1 cellular context compared by ENCODE assay signal in genomic region chr6:136792066-136792944, GRCh38.
A peak's percentile ranks its signal among the peaks of the same experiment; 100 is the strongest.
TF ChIP-seq lines count a peak whose summit lies in the region.

A gene with protein sequence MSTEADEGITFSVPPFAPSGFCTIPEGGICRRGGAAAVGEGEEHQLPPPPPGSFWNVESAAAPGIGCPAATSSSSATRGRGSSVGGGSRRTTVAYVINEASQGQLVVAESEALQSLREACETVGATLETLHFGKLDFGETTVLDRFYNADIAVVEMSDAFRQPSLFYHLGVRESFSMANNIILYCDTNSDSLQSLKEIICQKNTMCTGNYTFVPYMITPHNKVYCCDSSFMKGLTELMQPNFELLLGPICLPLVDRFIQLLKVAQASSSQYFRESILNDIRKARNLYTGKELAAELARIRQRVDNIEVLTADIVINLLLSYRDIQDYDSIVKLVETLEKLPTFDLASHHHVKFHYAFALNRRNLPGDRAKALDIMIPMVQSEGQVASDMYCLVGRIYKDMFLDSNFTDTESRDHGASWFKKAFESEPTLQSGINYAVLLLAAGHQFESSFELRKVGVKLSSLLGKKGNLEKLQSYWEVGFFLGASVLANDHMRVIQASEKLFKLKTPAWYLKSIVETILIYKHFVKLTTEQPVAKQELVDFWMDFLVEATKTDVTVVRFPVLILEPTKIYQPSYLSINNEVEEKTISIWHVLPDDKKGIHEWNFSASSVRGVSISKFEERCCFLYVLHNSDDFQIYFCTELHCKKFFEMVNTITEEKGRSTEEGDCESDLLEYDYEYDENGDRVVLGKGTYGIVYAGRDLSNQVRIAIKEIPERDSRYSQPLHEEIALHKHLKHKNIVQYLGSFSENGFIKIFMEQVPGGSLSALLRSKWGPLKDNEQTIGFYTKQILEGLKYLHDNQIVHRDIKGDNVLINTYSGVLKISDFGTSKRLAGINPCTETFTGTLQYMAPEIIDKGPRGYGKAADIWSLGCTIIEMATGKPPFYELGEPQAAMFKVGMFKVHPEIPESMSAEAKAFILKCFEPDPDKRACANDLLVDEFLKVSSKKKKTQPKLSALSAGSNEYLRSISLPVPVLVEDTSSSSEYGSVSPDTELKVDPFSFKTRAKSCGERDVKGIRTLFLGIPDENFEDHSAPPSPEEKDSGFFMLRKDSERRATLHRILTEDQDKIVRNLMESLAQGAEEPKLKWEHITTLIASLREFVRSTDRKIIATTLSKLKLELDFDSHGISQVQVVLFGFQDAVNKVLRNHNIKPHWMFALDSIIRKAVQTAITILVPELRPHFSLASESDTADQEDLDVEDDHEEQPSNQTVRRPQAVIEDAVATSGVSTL (N-terminal part only) (minus strand): TSS chr6:136792477. CDS start chr6:136792157, 320 bp downstream.

TF ChIP-seq in HepG2, 621 proteins besides CTCF, POLR2A, EP300 and RAD21 (continued from another document and continues in another):
- TF ChIP-seq, protein P1, sequence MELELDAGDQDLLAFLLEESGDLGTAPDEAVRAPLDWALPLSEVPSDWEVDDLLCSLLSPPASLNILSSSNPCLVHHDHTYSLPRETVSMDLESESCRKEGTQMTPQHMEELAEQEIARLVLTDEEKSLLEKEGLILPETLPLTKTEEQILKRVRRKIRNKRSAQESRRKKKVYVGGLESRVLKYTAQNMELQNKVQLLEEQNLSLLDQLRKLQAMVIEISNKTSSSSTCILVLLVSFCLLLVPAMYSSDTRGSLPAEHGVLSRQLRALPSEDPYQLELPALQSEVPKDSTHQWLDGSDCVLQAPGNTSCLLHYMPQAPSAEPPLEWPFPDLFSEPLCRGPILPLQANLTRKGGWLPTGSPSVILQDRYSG (CRISPR knock-in tag; IDR thresholded peaks at IDR 0.05) = no peak
- no peak for TF ChIP-seq MBNL3 (CRISPR knock-in tag; conservative IDR thresholded peaks at IDR 0.05)
- peak; percentile 73 for TF ChIP-seq MAX (IDR thresholded peaks at IDR 0.05)
- TF ChIP-seq SNAI1 (CRISPR knock-in tag; IDR thresholded peaks at IDR 0.05; ENCODE audit: borderline replicate concordance) = no peak
- TF ChIP-seq, protein P2, sequence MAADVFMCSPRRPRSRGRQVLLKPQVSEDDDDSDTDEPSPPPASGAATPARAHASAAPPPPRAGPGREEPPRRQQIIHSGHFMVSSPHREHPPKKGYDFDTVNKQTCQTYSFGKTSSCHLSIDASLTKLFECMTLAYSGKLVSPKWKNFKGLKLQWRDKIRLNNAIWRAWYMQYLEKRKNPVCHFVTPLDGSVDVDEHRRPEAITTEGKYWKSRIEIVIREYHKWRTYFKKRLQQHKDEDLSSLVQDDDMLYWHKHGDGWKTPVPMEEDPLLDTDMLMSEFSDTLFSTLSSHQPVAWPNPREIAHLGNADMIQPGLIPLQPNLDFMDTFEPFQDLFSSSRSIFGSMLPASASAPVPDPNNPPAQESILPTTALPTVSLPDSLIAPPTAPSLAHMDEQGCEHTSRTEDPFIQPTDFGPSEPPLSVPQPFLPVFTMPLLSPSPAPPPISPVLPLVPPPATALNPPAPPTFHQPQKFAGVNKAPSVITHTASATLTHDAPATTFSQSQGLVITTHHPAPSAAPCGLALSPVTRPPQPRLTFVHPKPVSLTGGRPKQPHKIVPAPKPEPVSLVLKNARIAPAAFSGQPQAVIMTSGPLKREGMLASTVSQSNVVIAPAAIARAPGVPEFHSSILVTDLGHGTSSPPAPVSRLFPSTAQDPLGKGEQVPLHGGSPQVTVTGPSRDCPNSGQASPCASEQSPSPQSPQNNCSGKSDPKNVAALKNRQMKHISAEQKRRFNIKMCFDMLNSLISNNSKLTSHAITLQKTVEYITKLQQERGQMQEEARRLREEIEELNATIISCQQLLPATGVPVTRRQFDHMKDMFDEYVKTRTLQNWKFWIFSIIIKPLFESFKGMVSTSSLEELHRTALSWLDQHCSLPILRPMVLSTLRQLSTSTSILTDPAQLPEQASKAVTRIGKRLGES (CRISPR knock-in tag; IDR thresholded peaks at IDR 0.05; ENCODE audit: borderline replicate concordance) = no peak
- peak; percentile 73 for TF ChIP-seq GABPB1 (CRISPR knock-in tag; IDR thresholded peaks at IDR 0.05)
- no peak for TF ChIP-seq IRF2 (CRISPR knock-in tag; IDR thresholded peaks at IDR 0.05)
- TF ChIP-seq IKZF1 (IDR thresholded peaks at IDR 0.05) = no peak
- TF ChIP-seq CAMTA2 (CRISPR knock-in tag; IDR thresholded peaks at IDR 0.05; ENCODE audit: borderline replicate concordance) = no peak
- no peak for TF ChIP-seq ZNF354B (CRISPR knock-in tag; IDR thresholded peaks at IDR 0.05)
- TF ChIP-seq, protein P3, sequence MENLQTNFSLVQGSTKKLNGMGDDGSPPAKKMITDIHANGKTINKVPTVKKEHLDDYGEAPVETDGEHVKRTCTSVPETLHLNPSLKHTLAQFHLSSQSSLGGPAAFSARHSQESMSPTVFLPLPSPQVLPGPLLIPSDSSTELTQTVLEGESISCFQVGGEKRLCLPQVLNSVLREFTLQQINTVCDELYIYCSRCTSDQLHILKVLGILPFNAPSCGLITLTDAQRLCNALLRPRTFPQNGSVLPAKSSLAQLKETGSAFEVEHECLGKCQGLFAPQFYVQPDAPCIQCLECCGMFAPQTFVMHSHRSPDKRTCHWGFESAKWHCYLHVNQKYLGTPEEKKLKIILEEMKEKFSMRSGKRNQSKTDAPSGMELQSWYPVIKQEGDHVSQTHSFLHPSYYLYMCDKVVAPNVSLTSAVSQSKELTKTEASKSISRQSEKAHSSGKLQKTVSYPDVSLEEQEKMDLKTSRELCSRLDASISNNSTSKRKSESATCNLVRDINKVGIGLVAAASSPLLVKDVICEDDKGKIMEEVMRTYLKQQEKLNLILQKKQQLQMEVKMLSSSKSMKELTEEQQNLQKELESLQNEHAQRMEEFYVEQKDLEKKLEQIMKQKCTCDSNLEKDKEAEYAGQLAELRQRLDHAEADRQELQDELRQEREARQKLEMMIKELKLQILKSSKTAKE (CRISPR knock-in tag; IDR thresholded peaks at IDR 0.05; ENCODE audit: borderline replicate concordance) = no peak
- no peak for TF ChIP-seq ZNF841 (CRISPR knock-in tag; IDR thresholded peaks at IDR 0.05; ENCODE audit: borderline replicate concordance)
- TF ChIP-seq, protein P4, sequence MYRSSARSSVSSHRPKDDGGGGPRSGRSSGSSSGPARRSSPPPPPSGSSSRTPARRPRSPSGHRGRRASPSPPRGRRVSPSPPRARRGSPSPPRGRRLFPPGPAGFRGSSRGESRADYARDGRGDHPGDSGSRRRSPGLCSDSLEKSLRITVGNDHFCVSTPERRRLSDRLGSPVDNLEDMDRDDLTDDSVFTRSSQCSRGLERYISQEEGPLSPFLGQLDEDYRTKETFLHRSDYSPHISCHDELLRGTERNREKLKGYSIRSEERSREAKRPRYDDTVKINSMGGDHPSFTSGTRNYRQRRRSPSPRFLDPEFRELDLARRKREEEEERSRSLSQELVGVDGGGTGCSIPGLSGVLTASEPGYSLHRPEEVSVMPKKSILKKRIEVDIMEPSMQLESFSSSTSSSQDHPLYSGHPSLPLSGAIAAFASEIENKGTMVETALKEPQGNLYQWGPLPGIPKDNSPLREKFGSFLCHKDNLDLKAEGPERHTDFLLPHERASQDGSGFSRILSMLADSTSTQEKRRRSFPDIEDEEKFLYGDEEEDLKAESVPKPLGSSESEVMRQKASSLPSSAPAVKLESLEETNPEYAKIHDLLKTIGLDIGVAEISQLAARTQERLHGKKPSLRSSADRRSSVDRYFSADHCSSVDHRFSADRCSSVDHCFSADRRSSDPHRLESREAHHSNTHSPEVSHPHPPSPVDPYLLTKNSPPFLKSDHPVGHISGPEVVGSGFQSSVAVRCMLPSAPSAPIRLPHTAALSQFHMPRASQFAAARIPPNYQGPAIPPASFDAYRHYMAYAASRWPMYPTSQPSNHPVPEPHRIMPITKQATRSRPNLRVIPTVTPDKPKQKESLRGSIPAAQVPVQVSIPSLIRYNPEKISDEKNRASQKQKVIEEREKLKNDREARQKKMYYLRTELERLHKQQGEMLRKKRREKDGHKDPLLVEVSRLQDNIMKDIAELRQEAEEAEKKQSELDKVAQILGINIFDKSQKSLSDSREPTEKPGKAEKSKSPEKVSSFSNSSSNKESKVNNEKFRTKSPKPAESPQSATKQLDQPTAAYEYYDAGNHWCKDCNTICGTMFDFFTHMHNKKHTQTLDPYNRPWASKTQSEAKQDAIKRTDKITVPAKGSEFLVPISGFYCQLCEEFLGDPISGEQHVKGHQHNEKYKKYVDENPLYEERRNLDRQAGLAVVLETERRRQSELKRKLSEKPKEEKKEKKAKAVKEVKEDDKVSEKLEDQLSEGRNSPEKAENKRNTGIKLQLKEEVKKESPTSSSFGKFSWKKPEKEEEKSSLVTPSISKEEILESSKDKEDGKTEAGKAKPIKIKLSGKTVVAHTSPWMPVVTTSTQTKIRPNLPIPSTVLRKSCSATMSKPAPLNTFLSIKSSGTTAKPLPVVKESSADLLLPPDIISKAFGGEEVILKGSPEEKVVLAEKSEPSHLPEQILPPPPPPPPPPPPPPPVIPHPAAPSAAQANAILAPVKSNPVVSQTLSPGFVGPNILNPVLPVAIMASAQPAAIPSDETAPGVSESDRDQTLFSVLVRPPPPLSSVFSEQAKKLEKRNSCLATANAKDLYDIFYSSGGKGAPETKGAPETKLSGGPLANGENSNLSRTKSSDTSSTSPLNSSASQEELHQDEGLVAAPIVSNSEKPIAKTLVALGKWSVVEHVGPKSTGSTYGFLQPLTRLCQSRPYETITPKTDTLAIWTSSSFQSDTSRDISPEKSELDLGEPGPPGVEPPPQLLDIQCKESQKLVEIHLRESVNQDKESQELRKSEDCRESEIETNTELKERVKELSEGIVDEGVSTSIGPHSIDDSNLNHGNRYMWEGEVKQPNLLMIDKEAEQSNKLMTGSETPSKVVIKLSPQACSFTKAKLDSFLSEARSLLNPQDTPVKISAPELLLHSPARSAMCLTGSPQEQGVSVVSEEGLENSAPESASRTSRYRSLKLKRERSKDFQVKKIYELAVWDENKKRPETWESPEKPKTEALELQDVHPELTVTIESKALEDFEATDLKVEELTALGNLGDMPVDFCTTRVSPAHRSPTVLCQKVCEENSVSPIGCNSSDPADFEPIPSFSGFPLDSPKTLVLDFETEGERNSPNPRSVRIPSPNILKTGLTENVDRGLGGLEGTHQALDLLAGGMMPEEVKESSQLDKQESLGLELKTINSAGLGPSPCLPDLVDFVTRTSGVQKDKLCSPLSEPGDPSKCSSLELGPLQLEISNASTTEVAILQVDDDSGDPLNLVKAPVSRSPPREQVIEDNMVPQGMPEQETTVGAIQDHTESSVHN (CRISPR knock-in tag; IDR thresholded peaks at IDR 0.05) = no peak
- no peak for TF ChIP-seq MTERF4 (CRISPR knock-in tag; IDR thresholded peaks at IDR 0.05)
- TF ChIP-seq ZNF383 (CRISPR knock-in tag; IDR thresholded peaks at IDR 0.05; ENCODE audit: borderline replicate concordance) = no peak
- TF ChIP-seq ZNF563 (CRISPR knock-in tag; IDR thresholded peaks at IDR 0.05) = peak; percentile 36; the same call in 1 of the 2 replicates
- no peak for TF ChIP-seq ZNF674 (CRISPR knock-in tag; IDR thresholded peaks at IDR 0.05; ENCODE audit: low read depth)
- TF ChIP-seq NR2F2 (IDR thresholded peaks at IDR 0.05; ENCODE audit: borderline replicate concordance, low read depth) = no peak
- TF ChIP-seq, protein P5, sequence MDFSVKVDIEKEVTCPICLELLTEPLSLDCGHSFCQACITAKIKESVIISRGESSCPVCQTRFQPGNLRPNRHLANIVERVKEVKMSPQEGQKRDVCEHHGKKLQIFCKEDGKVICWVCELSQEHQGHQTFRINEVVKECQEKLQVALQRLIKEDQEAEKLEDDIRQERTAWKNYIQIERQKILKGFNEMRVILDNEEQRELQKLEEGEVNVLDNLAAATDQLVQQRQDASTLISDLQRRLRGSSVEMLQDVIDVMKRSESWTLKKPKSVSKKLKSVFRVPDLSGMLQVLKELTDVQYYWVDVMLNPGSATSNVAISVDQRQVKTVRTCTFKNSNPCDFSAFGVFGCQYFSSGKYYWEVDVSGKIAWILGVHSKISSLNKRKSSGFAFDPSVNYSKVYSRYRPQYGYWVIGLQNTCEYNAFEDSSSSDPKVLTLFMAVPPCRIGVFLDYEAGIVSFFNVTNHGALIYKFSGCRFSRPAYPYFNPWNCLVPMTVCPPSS (IDR thresholded peaks at IDR 0.05) = no peak
- TF ChIP-seq ZNF430 (CRISPR knock-in tag; IDR thresholded peaks at IDR 0.05) = peak; percentile 32; the same call in 1 of the 2 replicates
- TF ChIP-seq, protein P6, sequence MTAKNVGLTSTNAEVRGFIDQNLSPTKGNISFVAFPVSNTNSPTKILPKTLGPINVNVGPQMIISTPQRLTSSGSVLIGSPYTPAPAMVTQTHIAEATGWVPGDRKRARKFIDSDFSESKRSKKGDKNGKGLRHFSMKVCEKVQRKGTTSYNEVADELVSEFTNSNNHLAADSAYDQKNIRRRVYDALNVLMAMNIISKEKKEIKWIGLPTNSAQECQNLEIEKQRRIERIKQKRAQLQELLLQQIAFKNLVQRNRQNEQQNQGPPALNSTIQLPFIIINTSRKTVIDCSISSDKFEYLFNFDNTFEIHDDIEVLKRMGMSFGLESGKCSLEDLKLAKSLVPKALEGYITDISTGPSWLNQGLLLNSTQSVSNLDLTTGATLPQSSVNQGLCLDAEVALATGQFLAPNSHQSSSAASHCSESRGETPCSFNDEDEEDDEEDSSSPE (CRISPR knock-in tag; IDR thresholded peaks at IDR 0.05) = peak; percentile 66
- TF ChIP-seq ZBTB4 (CRISPR knock-in tag; IDR thresholded peaks at IDR 0.05; ENCODE audit: borderline replicate concordance) = no peak
- no peak for TF ChIP-seq ZNF432 (CRISPR knock-in tag; IDR thresholded peaks at IDR 0.05; ENCODE audit: borderline replicate concordance)
- TF ChIP-seq SP1 (IDR thresholded peaks at IDR 0.05) = no peak
- no peak for TF ChIP-seq SP1 (CRISPR knock-in tag; IDR thresholded peaks at IDR 0.05)
